9 cellular contexts compared by ENCODE assay signal in the genomic region with DNA sequence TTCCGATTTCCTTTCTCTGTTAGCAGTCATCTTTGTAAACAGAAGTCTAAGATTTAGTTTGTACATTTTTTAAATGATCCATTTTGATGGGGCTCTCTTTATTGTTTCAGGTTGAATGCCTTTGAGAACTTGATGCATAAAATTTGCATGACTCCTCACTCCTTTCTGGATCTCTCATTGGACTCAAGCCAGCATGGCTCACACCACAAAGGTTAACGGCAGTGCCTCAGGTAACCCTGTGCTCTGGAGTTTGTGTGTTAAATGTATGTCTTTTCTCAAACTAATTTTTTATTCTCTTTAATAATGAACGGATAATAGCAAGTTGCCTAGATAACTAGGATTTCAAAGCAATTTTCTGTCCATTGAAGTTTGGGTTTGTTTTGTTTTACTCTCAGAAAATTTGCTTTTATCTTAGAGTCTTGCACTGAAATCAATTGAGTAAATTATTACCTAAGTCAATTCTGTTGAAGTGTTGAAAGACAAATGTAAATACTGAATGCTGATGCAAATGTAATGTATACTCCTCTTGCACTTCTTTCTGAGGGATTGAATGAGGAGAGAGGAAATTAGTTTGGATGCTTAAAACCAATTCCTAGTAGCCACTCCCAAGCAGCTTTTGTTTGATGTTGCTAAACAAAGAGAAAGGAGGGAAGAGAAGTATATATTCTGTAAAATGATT.
DNase-seq lines count a peak whose midpoint lies in the region; ATAC-seq and TF ChIP-seq lines count a peak whose summit lies in the region.
"Had no signal": no experiment of that assay in that cellular context is flagged by ENCODE, and none has a peak within 500 bp of the region (broad histone marks: within the 10 kb centered on the region; RNA-seq: fewer than 3 reads in every experiment).

No MANE protein-coding gene starts in this region.

- no peak for TF ChIP-seq CTCF in thoracic aorta (IDR thresholded peaks at IDR 0.05)

- H3K27me3 ChIP-seq in thoracic aorta (replicated peaks; ENCODE audit: insufficient read depth) (no peaks in the 10 kb centered on the region), SJCRH30 (no peaks in the 10 kb centered on the region)

- H3K36me3 ChIP-seq in thoracic aorta (no peaks in the 10 kb centered on the region), SJCRH30 (no peaks in the 10 kb centered on the region)

- CTCF ChIA-PET in activated CD8-positive, alpha-beta T cell treated with anti-CD3 and anti-CD28 coated beads, Interleukin-2, amount 10 ng/mL, durations not matched to agents 7 days and 5 days (lab: Charles Lee): no interaction called here

- H3K4me1 ChIP-seq in thoracic aorta (ENCODE audit: control insufficient read depth in 1 of 2, low read depth in 2 of 2): peaks cover 0 to 24% of the 10 kb centered on the region in 2 donors
- H3K4me1 ChIP-seq in SJCRH30: no peaks in the 10 kb centered on the region

- peaks cover 17% of the 10 kb centered on the region for H3K4me1 Mint-ChIP-seq in activated CD4-positive, alpha-beta T cell treated with anti-CD3 and anti-CD28 coated beads, Interleukin-2, amount 10 ng/mL, durations not matched to agents 24 days and 14 days
- peaks cover 27% of the 10 kb centered on the region for H3K4me1 Mint-ChIP-seq in activated CD8-positive, alpha-beta T cell treated with anti-CD3 and anti-CD28 coated beads, Interleukin-2, amount 10 ng/mL, durations not matched to agents 7 days and 5 days (ENCODE audit: low read depth)

- POLR2A ChIA-PET in activated CD8-positive, alpha-beta T cell treated with anti-CD3 and anti-CD28 coated beads, Interleukin-2, amount 10 ng/mL, durations not matched to agents 7 days and 5 days (lab: Charles Lee): no interaction called here

- H3K4me3 Mint-ChIP-seq in activated CD4-positive, alpha-beta T cell treated with anti-CD3 and anti-CD28 coated beads, Interleukin-2, amount 10 ng/mL, durations not matched to agents 24 days and 14 days: peak overlapping the region; percentile 80
- H3K4me3 Mint-ChIP-seq in activated CD8-positive, alpha-beta T cell treated with anti-CD3 and anti-CD28 coated beads, Interleukin-2, amount 10 ng/mL, durations not matched to agents 7 days and 5 days: peak overlapping the region; percentile 64

- no peaks in the 10 kb centered on the region for H3K9me3 Mint-ChIP-seq in activated CD4-positive, alpha-beta T cell treated with anti-CD3 and anti-CD28 coated beads, Interleukin-2, amount 10 ng/mL, durations not matched to agents 24 days and 14 days
- no peaks in the 10 kb centered on the region for H3K9me3 Mint-ChIP-seq in activated CD8-positive, alpha-beta T cell treated with anti-CD3 and anti-CD28 coated beads, Interleukin-2, amount 10 ng/mL, durations not matched to agents 7 days and 5 days (ENCODE audit: insufficient read depth)

- no peak for ATAC-seq in activated CD8-positive, alpha-beta T cell treated with anti-CD3 and anti-CD28 coated beads, Interleukin-2, amount 10 ng/mL, durations not matched to agents 7 days and 5 days
- no peak for ATAC-seq in thoracic aorta (ENCODE audit: insufficient number of reproducible peaks, low FRiP score, low read depth)

- no peaks in the 10 kb centered on the region for H3K36me3 Mint-ChIP-seq in activated CD4-positive, alpha-beta T cell treated with anti-CD3 and anti-CD28 coated beads, Interleukin-2, amount 10 ng/mL, durations not matched to agents 24 days and 14 days (ENCODE audit: low read depth)
- H3K36me3 Mint-ChIP-seq in activated CD8-positive, alpha-beta T cell treated with anti-CD3 and anti-CD28 coated beads, Interleukin-2, amount 10 ng/mL, durations not matched to agents 7 days and 5 days (ENCODE audit: low read depth): no peaks in the 10 kb centered on the region

- H3K27ac Mint-ChIP-seq in activated CD4-positive, alpha-beta T cell treated with anti-CD3 and anti-CD28 coated beads, Interleukin-2, amount 10 ng/mL, durations not matched to agents 24 days and 14 days: no peak overlapping the region
- H3K27ac Mint-ChIP-seq in activated CD8-positive, alpha-beta T cell treated with anti-CD3 and anti-CD28 coated beads, Interleukin-2, amount 10 ng/mL, durations not matched to agents 7 days and 5 days: no peak overlapping the region

- no peak for DNase-seq in activated CD4-positive, alpha-beta T cell treated with anti-CD3 and anti-CD28 coated beads, Interleukin-2, amount 10 ng/mL, durations not matched to agents 24 days and 14 days
- no peak for DNase-seq in activated CD4-positive, alpha-beta T cell treated with anti-CD3 and anti-CD28 coated beads, Interleukin-2, amount 50 U/mL, for 1 hour
- no peak for DNase-seq in activated CD8-positive, alpha-beta T cell treated with anti-CD3 and anti-CD28 coated beads, Interleukin-2, amount 10 ng/mL, durations not matched to agents 7 days and 5 days
- peak; percentile 76 for DNase-seq in kidney tubule cell (ENCODE audit: low spot score)
- no peak for DNase-seq in thoracic aorta (ENCODE audit: low spot score)
- DNase-seq in posterior cingulate gyrus: no peak
- no peak for DNase-seq in hypothalamus (lab: John Stamatoyannopoulos, UW)
- DNase-seq in SJCRH30: no peak
- DNase-seq: SW 1271 had no signal

- peak overlapping the region; percentile 52 to 73 for H3K27ac ChIP-seq in thoracic aorta
- no peak overlapping the region for H3K27ac ChIP-seq in SJCRH30

- H3K4me3 ChIP-seq in thoracic aorta: peak overlapping the region; percentile 72
- no peak overlapping the region for H3K4me3 ChIP-seq in SJCRH30

- H3K9me3 ChIP-seq in thoracic aorta (no peaks in the 10 kb centered on the region), SJCRH30 (replicated peaks) (no peaks in the 10 kb centered on the region)

- intact Hi-C loops in activated CD4-positive, alpha-beta T cell treated with anti-CD3 and anti-CD28 coated beads, Interleukin-2, amount 10 ng/mL, durations not matched to agents 24 days and 14 days (cut with micrococcal nuclease): loop anchor here (5.0 kb wide), 1 partner anchor 40 kb away; no protein-coding TSS in a partner anchor
- intact Hi-C loops in posterior cingulate gyrus (cut with DNase I): no loop called here

- H3K27me3 Mint-ChIP-seq in activated CD4-positive, alpha-beta T cell treated with anti-CD3 and anti-CD28 coated beads, Interleukin-2, amount 10 ng/mL, durations not matched to agents 24 days and 14 days: peaks cover 4% of the 10 kb centered on the region
- peaks cover 8% of the 10 kb centered on the region for H3K27me3 Mint-ChIP-seq in activated CD8-positive, alpha-beta T cell treated with anti-CD3 and anti-CD28 coated beads, Interleukin-2, amount 10 ng/mL, durations not matched to agents 7 days and 5 days (ENCODE audit: low read depth)
